Comparison of ENCODE assay signal across 14 cellular contexts in genomic region chr5:36502608-36503007, GRCh38.
A peak's percentile ranks its signal among the peaks of the same experiment; 100 is the strongest.
DNase-seq lines count a peak whose midpoint lies in the region; ATAC-seq and TF ChIP-seq lines count a peak whose summit lies in the region.
"Had no signal": no experiment of that assay in that cellular context is flagged by ENCODE, and none has a peak within 500 bp of the region (broad histone marks: within the 10 kb centered on the region; RNA-seq: fewer than 3 reads in every experiment).

No MANE protein-coding gene starts in this region.

- DNase-seq in GM23248: peak; percentile 88
- DNase-seq in RWPE1 (ENCODE audit: low spot score): peak; percentile 36
- peak; percentile 92 for DNase-seq in fibroblast of gingiva (ENCODE audit: low read depth)
- DNase-seq in retinal pigment epithelial cell (ENCODE audit: low read depth): peak; percentile 78
- DNase-seq in stimulated activated effector memory CD8-positive, alpha-beta T cell treated with anti-CD3 and anti-CD28 coated beads, Interleukin-12 subunit alpha, Interleukin-12 subunit beta, amount 100 ng/mL, for 72 hours (ENCODE audit: low spot score in 2 of 2): no peak
- DNase-seq in esophagus squamous epithelium (lab: John Stamatoyannopoulos, UW): no peak
- no peak for DNase-seq in hepatic stellate cell (ENCODE audit: low spot score)
- DNase-seq: activated CD4-positive, alpha-beta T cell treated with anti-CD3 and anti-CD28 coated beads, Interleukin-2, amount 50 U/mL, for 48 hours; left ventricle myocardium superior; NCI-H2171; uterus had no signal

- peaks cover 10% of the 10 kb centered on the region for H3F3A ChIP-seq in GM23248 (ENCODE audit: insufficient read depth)

- H3K4me1 ChIP-seq in GM23248 (ENCODE audit: insufficient read depth) (peaks cover 27% of the 10 kb centered on the region), esophagus squamous epithelium (no peaks in the 10 kb centered on the region)
- H3K4me1 ChIP-seq: uterus had no signal

- POLR2A ChIA-PET in RWPE1 (lab: Yijun Ruan, JAX; ENCODE audit: low non-redundant PET): no interaction called here

- H3K36me3 Mint-ChIP-seq in stimulated activated effector memory CD8-positive, alpha-beta T cell treated with anti-CD3 and anti-CD28 coated beads, Interleukin-12 subunit alpha, Interleukin-12 subunit beta, amount 100 ng/mL, for 72 hours: no peaks in the 10 kb centered on the region
- H3K36me3 Mint-ChIP-seq: activated naive CD4-positive, alpha-beta T cell treated with anti-CD3 and anti-CD28 coated beads, Interleukin-2, amount 50 U/mL, for 24 hours had no signal

- H3K4me1 Mint-ChIP-seq in stimulated activated effector memory CD8-positive, alpha-beta T cell treated with anti-CD3 and anti-CD28 coated beads, Interleukin-12 subunit alpha, Interleukin-12 subunit beta, amount 100 ng/mL, for 72 hours: no peaks in the 10 kb centered on the region
- H3K4me1 Mint-ChIP-seq: activated naive CD4-positive, alpha-beta T cell treated with anti-CD3 and anti-CD28 coated beads, Interleukin-2, amount 50 U/mL, for 24 hours had no signal

- TF ChIP-seq CTCF in RWPE1 (conservative IDR thresholded peaks at IDR 0.05; ENCODE audit: low read depth): no peak
- TF ChIP-seq CTCF in retinal pigment epithelial cell (conservative IDR thresholded peaks at IDR 0.05; ENCODE audit: low read depth, low read length): no peak
- TF ChIP-seq CTCF in esophagus squamous epithelium (IDR thresholded peaks at IDR 0.05): no peak

- H3K27ac ChIP-seq in GM23248 (0 out of 2 replicates have a peak overlapping the region, but pooled peaks have one; percentile 2), RWPE1 (no peak overlapping the region), esophagus squamous epithelium (no peak overlapping the region)
- H3K27ac ChIP-seq: SK-N-MC, uterus had no signal

- no peak overlapping the region for H3K4me3 ChIP-seq in GM23248
- no peak overlapping the region for H3K4me3 ChIP-seq in retinal pigment epithelial cell (ENCODE audit: low read length)
- no peak overlapping the region for H3K4me3 ChIP-seq in esophagus squamous epithelium
- H3K4me3 ChIP-seq: SK-N-MC, uterus had no signal

- H3K4me2 ChIP-seq in GM23248 (ENCODE audit: unreplicated experiment): peak overlapping the region; percentile 60

- H3K9me2 ChIP-seq in GM23248 (ENCODE audit: insufficient read depth): no peaks in the 10 kb centered on the region

- no peaks in the 10 kb centered on the region for H3K9me3 ChIP-seq in GM23248 (ENCODE audit: low read depth)
- no peaks in the 10 kb centered on the region for H3K9me3 ChIP-seq in esophagus squamous epithelium
- H3K9me3 ChIP-seq: uterus had no signal

- H3K36me3 ChIP-seq in GM23248 (ENCODE audit: low read depth) (no peaks in the 10 kb centered on the region), esophagus squamous epithelium (no peaks in the 10 kb centered on the region)
- H3K36me3 ChIP-seq: uterus had no signal

- no peak overlapping the region for H3K4me3 Mint-ChIP-seq in stimulated activated effector memory CD8-positive, alpha-beta T cell treated with anti-CD3 and anti-CD28 coated beads, Interleukin-12 subunit alpha, Interleukin-12 subunit beta, amount 100 ng/mL, for 72 hours
- H3K4me3 Mint-ChIP-seq: activated naive CD4-positive, alpha-beta T cell treated with anti-CD3 and anti-CD28 coated beads, Interleukin-2, amount 50 U/mL, for 24 hours had no signal

- H4K20me1 ChIP-seq in GM23248 (ENCODE audit: insufficient read depth): no peaks in the 10 kb centered on the region

- intact Hi-C loops in esophagus squamous epithelium (cut with DNase I): no loop called here

- no peak overlapping the region for H2AFZ ChIP-seq in GM23248

- in situ Hi-C loops in GM23248 (cut with MboI): loop anchor here (10.0 kb wide), 2 partner anchors 78 to 192 kb away; no protein-coding TSS in a partner anchor

- H3K9ac ChIP-seq in GM23248: no peak overlapping the region

- CTCF ChIA-PET in RWPE1 (lab: Yijun Ruan, JAX): interaction anchor here (0.7 to 1.0 kb wide), 2 partner anchors 43 to 188 kb away, joined by 4 read pairs; no protein-coding TSS in a partner anchor

- H3K9me3 Mint-ChIP-seq in stimulated activated effector memory CD8-positive, alpha-beta T cell treated with anti-CD3 and anti-CD28 coated beads, Interleukin-12 subunit alpha, Interleukin-12 subunit beta, amount 100 ng/mL, for 72 hours: no peaks in the 10 kb centered on the region
- H3K9me3 Mint-ChIP-seq: activated naive CD4-positive, alpha-beta T cell treated with anti-CD3 and anti-CD28 coated beads, Interleukin-2, amount 50 U/mL, for 24 hours had no signal

- H3K27me3 ChIP-seq in GM23248 (replicated peaks; ENCODE audit: insufficient read depth) (peaks cover 9% of the 10 kb centered on the region), esophagus squamous epithelium (no peaks in the 10 kb centered on the region)
- H3K27me3 ChIP-seq: uterus had no signal

- H3K79me2 ChIP-seq in GM23248 (ENCODE audit: insufficient read depth): no peaks in the 10 kb centered on the region

- 7 to 15% methylated on average over 6 of the region's 6 CpGs for WGBS in GM23248 (ENCODE audit: low coverage in 1 of 2, low lambda C conversion rate in 2 of 2, missing lambda C conversion rate in 2 of 2), 2 experiments
- 60 to 61% methylated on average over 6 of the region's 6 CpGs for WGBS in esophagus squamous epithelium, 2 donors

- ATAC-seq in stimulated activated effector memory CD8-positive, alpha-beta T cell treated with anti-CD3 and anti-CD28 coated beads, Interleukin-12 subunit alpha, Interleukin-12 subunit beta, amount 100 ng/mL, for 72 hours: no peak
- ATAC-seq in HG03280 (IDR thresholded peaks at IDR 0.05; ENCODE audit: unreplicated experiment): no peak
- ATAC-seq: left ventricle myocardium superior had no signal

- H3K27ac Mint-ChIP-seq in stimulated activated effector memory CD8-positive, alpha-beta T cell treated with anti-CD3 and anti-CD28 coated beads, Interleukin-12 subunit alpha, Interleukin-12 subunit beta, amount 100 ng/mL, for 72 hours: no peak overlapping the region
- H3K27ac Mint-ChIP-seq: activated naive CD4-positive, alpha-beta T cell treated with anti-CD3 and anti-CD28 coated beads, Interleukin-2, amount 50 U/mL, for 24 hours had no signal

- no peak for TF ChIP-seq POLR2A in esophagus squamous epithelium (IDR thresholded peaks at IDR 0.05)

Comparison
In these comparisons a context has a peak if more than half of its experiments do, and no peak if none do; other contexts are left out.
1. DNase-seq: peak in GM23248 (single experiment), RWPE1 (single experiment), fibroblast of gingiva (single experiment) and retinal pigment epithelial cell (single experiment); none in stimulated activated effector memory CD8-positive, alpha-beta T cell treated with anti-CD3 and anti-CD28 coated beads, Interleukin-12 subunit alpha, Interleukin-12 subunit beta, amount 100 ng/mL, for 72 hours (0 of 2), esophagus squamous epithelium (single experiment) and hepatic stellate cell (single experiment).